1 cellular context compared by ENCODE assay signal in genomic region chr16:68244903-68245853, GRCh38.
TF ChIP-seq lines count a peak whose summit lies in the region.

A gene with protein sequence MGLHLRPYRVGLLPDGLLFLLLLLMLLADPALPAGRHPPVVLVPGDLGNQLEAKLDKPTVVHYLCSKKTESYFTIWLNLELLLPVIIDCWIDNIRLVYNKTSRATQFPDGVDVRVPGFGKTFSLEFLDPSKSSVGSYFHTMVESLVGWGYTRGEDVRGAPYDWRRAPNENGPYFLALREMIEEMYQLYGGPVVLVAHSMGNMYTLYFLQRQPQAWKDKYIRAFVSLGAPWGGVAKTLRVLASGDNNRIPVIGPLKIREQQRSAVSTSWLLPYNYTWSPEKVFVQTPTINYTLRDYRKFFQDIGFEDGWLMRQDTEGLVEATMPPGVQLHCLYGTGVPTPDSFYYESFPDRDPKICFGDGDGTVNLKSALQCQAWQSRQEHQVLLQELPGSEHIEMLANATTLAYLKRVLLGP (plus strand): TSS chr16:68245373. CDS start chr16:68245427, 54 bp downstream.

TF ChIP-seq in K562, 482 proteins besides CTCF, POLR2A, EP300 and RAD21 (continued from another document and continues in another):
- TF ChIP-seq, protein P1, sequence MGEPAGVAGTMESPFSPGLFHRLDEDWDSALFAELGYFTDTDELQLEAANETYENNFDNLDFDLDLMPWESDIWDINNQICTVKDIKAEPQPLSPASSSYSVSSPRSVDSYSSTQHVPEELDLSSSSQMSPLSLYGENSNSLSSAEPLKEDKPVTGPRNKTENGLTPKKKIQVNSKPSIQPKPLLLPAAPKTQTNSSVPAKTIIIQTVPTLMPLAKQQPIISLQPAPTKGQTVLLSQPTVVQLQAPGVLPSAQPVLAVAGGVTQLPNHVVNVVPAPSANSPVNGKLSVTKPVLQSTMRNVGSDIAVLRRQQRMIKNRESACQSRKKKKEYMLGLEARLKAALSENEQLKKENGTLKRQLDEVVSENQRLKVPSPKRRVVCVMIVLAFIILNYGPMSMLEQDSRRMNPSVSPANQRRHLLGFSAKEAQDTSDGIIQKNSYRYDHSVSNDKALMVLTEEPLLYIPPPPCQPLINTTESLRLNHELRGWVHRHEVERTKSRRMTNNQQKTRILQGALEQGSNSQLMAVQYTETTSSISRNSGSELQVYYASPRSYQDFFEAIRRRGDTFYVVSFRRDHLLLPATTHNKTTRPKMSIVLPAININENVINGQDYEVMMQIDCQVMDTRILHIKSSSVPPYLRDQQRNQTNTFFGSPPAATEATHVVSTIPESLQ (CRISPR knock-in tag; IDR thresholded peaks at IDR 0.05): 0 out of 2 replicates have a peak, but pooled peaks have one; percentile 23
- 0 out of 2 replicates have a peak, but pooled peaks have one; percentile 34 for TF ChIP-seq MITF (IDR thresholded peaks at IDR 0.05)
- TF ChIP-seq ZNF76 (CRISPR knock-in tag; IDR thresholded peaks at IDR 0.05; ENCODE audit: borderline replicate concordance): no peak
- TF ChIP-seq NFIX (CRISPR knock-in tag; IDR thresholded peaks at IDR 0.05; ENCODE audit: low read depth): no peak
- TF ChIP-seq, protein P2, sequence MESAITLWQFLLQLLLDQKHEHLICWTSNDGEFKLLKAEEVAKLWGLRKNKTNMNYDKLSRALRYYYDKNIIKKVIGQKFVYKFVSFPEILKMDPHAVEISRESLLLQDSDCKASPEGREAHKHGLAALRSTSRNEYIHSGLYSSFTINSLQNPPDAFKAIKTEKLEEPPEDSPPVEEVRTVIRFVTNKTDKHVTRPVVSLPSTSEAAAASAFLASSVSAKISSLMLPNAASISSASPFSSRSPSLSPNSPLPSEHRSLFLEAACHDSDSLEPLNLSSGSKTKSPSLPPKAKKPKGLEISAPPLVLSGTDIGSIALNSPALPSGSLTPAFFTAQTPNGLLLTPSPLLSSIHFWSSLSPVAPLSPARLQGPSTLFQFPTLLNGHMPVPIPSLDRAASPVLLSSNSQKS (CRISPR knock-in tag; IDR thresholded peaks at IDR 0.05): no peak
- TF ChIP-seq, protein P3, sequence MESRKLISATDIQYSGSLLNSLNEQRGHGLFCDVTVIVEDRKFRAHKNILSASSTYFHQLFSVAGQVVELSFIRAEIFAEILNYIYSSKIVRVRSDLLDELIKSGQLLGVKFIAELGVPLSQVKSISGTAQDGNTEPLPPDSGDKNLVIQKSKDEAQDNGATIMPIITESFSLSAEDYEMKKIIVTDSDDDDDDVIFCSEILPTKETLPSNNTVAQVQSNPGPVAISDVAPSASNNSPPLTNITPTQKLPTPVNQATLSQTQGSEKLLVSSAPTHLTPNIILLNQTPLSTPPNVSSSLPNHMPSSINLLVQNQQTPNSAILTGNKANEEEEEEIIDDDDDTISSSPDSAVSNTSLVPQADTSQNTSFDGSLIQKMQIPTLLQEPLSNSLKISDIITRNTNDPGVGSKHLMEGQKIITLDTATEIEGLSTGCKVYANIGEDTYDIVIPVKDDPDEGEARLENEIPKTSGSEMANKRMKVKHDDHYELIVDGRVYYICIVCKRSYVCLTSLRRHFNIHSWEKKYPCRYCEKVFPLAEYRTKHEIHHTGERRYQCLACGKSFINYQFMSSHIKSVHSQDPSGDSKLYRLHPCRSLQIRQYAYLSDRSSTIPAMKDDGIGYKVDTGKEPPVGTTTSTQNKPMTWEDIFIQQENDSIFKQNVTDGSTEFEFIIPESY (CRISPR knock-in tag; IDR thresholded peaks at IDR 0.05): no peak
- no peak for TF ChIP-seq STAG1 (CRISPR knock-in tag; IDR thresholded peaks at IDR 0.05; ENCODE audit: borderline replicate concordance)
- no peak for TF ChIP-seq ZBTB8A (IDR thresholded peaks at IDR 0.05; ENCODE audit: partially characterized antibody)
- TF ChIP-seq WHSC1 (IDR thresholded peaks at IDR 0.05; ENCODE audit: low read length): no peak
- TF ChIP-seq AFF1 (IDR thresholded peaks at IDR 0.05; ENCODE audit: low read depth in 1 of 2, partially characterized antibody in 2 of 2): no peak
- peak; percentile 82 for TF ChIP-seq TFAP4 (CRISPR knock-in tag; IDR thresholded peaks at IDR 0.05; ENCODE audit: borderline replicate concordance)
- TF ChIP-seq ZNF644 (tag; IDR thresholded peaks at IDR 0.05; ENCODE audit: low read depth): no peak
- no peak for TF ChIP-seq IRF2 (CRISPR knock-in tag; IDR thresholded peaks at IDR 0.05)
- TF ChIP-seq, protein P4, sequence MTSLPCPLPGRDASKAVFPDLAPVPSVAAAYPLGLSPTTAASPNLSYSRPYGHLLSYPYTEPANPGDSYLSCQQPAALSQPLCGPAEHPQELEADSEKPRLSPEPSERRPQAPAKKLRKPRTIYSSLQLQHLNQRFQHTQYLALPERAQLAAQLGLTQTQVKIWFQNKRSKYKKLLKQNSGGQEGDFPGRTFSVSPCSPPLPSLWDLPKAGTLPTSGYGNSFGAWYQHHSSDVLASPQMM (CRISPR knock-in tag; IDR thresholded peaks at IDR 0.05): no peak
- TF ChIP-seq, protein P5, sequence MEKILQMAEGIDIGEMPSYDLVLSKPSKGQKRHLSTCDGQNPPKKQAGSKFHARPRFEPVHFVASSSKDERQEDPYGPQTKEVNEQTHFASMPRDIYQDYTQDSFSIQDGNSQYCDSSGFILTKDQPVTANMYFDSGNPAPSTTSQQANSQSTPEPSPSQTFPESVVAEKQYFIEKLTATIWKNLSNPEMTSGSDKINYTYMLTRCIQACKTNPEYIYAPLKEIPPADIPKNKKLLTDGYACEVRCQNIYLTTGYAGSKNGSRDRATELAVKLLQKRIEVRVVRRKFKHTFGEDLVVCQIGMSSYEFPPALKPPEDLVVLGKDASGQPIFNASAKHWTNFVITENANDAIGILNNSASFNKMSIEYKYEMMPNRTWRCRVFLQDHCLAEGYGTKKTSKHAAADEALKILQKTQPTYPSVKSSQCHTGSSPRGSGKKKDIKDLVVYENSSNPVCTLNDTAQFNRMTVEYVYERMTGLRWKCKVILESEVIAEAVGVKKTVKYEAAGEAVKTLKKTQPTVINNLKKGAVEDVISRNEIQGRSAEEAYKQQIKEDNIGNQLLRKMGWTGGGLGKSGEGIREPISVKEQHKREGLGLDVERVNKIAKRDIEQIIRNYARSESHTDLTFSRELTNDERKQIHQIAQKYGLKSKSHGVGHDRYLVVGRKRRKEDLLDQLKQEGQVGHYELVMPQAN (IDR thresholded peaks at IDR 0.05; ENCODE audit: borderline replicate concordance): peak; percentile 64; the same call in 1 of the 2 replicates
- no peak; a peak in 1 of 3 replicates for TF ChIP-seq CBX3 (IDR thresholded peaks at IDR 0.05; ENCODE audit: borderline replicate concordance in 1 of 2, low read length in 2 of 2)
- no peak for TF ChIP-seq TAF7 (tag; IDR thresholded peaks at IDR 0.05)
- peak; percentile 72 for TF ChIP-seq GABPB1 (CRISPR knock-in tag; IDR thresholded peaks at IDR 0.05)
- no peak; the same call in 1 of the 2 replicates for TF ChIP-seq ARID2 (IDR thresholded peaks at IDR 0.05)
- TF ChIP-seq MEIS2 (IDR thresholded peaks at IDR 0.05; ENCODE audit: partially characterized antibody): no peak
- peak; percentile 61; the same call in 1 of the 2 replicates for TF ChIP-seq KLF13 (tag; IDR thresholded peaks at IDR 0.05; ENCODE audit: borderline replicate concordance, low read depth)
- TF ChIP-seq RBM25 (IDR thresholded peaks at IDR 0.05; ENCODE audit: low read depth, low read length, severe bottlenecking): peak; percentile 93
- no peak for TF ChIP-seq ZNF175 (CRISPR knock-in tag; IDR thresholded peaks at IDR 0.05; ENCODE audit: low read depth)
- TF ChIP-seq SMAD4 (CRISPR knock-in tag; conservative IDR thresholded peaks at IDR 0.05): peak; percentile 74; the same call in 1 of the 2 replicates
- TF ChIP-seq THRAP3 (IDR thresholded peaks at IDR 0.05; ENCODE audit: borderline replicate concordance): no peak
- no peak for TF ChIP-seq SREBF2 (CRISPR knock-in tag; IDR thresholded peaks at IDR 0.05)
- no peak for TF ChIP-seq HNRNPL (IDR thresholded peaks at IDR 0.05; ENCODE audit: low read depth, low read length)
- no peak for TF ChIP-seq RUNX1 (IDR thresholded peaks at IDR 0.05; ENCODE audit: low read depth)
- TF ChIP-seq CTBP1 (IDR thresholded peaks at IDR 0.05; ENCODE audit: borderline replicate concordance): peak; percentile 66
- TF ChIP-seq SRSF9 (IDR thresholded peaks at IDR 0.05; ENCODE audit: borderline replicate concordance, low read depth, low read length): no peak
- TF ChIP-seq ZNF324 (CRISPR knock-in tag; IDR thresholded peaks at IDR 0.05): no peak
- TF ChIP-seq ZNF143 (CRISPR knock-in tag; IDR thresholded peaks at IDR 0.05): no peak
- TF ChIP-seq DMBX1 (CRISPR knock-in tag; IDR thresholded peaks at IDR 0.05; ENCODE audit: borderline replicate concordance): no peak
- no peak for TF ChIP-seq POU5F1 (IDR thresholded peaks at IDR 0.05; ENCODE audit: borderline replicate concordance, low read depth, low read length, partially characterized antibody)
- TF ChIP-seq POLR2H (tag; IDR thresholded peaks at IDR 0.05; ENCODE audit: low read depth): no peak
- no peak for TF ChIP-seq CUX1 (CRISPR knock-in tag; IDR thresholded peaks at IDR 0.05)
- no peak for TF ChIP-seq ZNF699 (CRISPR knock-in tag; IDR thresholded peaks at IDR 0.05; ENCODE audit: insufficient replicate concordance)
- peak; percentile 27; the same call in 1 of the 2 replicates for TF ChIP-seq CEBPG (CRISPR knock-in tag; IDR thresholded peaks at IDR 0.05)
- peak in 1 of 2 experiments; percentile 56; a peak in 1 of 4 replicates for TF ChIP-seq CEBPG (tag; conservative IDR thresholded peaks at IDR 0.05 in 1 of 2, IDR thresholded peaks at IDR 0.05 in 1 of 2)
